In the genomic region with DNA sequence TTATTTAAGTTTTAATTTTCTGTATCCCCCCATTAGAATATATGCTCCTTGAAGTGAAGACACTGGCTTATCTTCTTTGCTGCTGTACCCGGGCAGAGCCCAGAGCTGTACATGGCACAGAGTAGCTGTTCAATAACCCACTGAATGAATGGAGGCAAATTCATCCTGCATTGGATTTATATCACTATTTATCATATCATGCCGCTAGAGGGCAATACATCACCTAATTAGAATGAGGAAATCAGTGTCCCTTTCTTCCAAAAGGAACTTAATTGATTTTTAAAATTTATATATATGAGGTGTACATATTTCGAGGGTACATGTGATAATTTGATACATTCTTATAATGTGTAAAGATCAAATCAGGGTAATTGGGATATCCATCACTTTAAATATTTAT, we compare ENCODE assay signal across 8 cellular contexts.
A peak's percentile ranks its signal among the peaks of the same experiment; 100 is the strongest.
DNase-seq lines count a peak whose midpoint lies in the region; ATAC-seq, FAIRE-seq and TF ChIP-seq lines count a peak whose summit lies in the region.

No MANE protein-coding gene starts in this region.

- ATAC-seq in HG03025 (IDR thresholded peaks at IDR 0.05; ENCODE audit: low FRiP score, unreplicated experiment), result no peak
- no peak for ATAC-seq in GM21825 (IDR thresholded peaks at IDR 0.05; ENCODE audit: unreplicated experiment)

- H3K9me3 Mint-ChIP-seq in glutamatergic neuron (ENCODE audit: unreplicated experiment), result no peaks in the 10 kb centered on the region
- no peaks in the 10 kb centered on the region for H3K9me3 Mint-ChIP-seq in type B pancreatic cell

- H3K36me3 Mint-ChIP-seq in glutamatergic neuron (ENCODE audit: unreplicated experiment) (no peaks in the 10 kb centered on the region), type B pancreatic cell (no peaks in the 10 kb centered on the region)

- H3K27me3 Mint-ChIP-seq in glutamatergic neuron (ENCODE audit: unreplicated experiment) (no peaks in the 10 kb centered on the region), type B pancreatic cell (peaks cover 28% of the 10 kb centered on the region)

- H3K4me3 Mint-ChIP-seq in glutamatergic neuron (ENCODE audit: unreplicated experiment) (no peak overlapping the region), type B pancreatic cell (no peak overlapping the region)

- peaks cover 7% of the 10 kb centered on the region for H3K4me1 Mint-ChIP-seq in glutamatergic neuron (ENCODE audit: low read depth, unreplicated experiment)
- peaks cover 5% of the 10 kb centered on the region for H3K4me1 Mint-ChIP-seq in type B pancreatic cell (ENCODE audit: unreplicated experiment)

- TF ChIP-seq POLR2A in GM12892 (IDR thresholded peaks at IDR 0.05; ENCODE audit: low read depth, low read length), result no peak

- FAIRE-seq in GM12892 (lab: Jason Lieb, UNC), result no peak

- TF ChIP-seq CTCF in glutamatergic neuron (IDR thresholded peaks at IDR 0.05; ENCODE audit: partially characterized antibody, unreplicated experiment), result peak; percentile 79
- TF ChIP-seq CTCF in type B pancreatic cell (conservative IDR thresholded peaks at IDR 0.05), result peak; percentile 78

- no peak overlapping the region for H3K27ac Mint-ChIP-seq in glutamatergic neuron (ENCODE audit: unreplicated experiment)
- no peak overlapping the region for H3K27ac Mint-ChIP-seq in type B pancreatic cell

- DNase-seq in EH (ENCODE audit: low read depth) (peak; percentile 34), NCI-H1048 (lab: John Stamatoyannopoulos, UW) (peak; percentile 18), SW480 (ENCODE audit: low spot score) (peak; percentile 45), glutamatergic neuron (no peak), type B pancreatic cell (ENCODE audit: extremely low spot score, unreplicated experiment) (no peak), GM12892 (ENCODE audit: insufficient read length) (no peak)

Comparison
In these comparisons a context has a peak if more than half of its experiments do, and no peak if none do; other contexts are left out.
1. DNase-seq: peak in EH (single experiment), NCI-H1048 (single experiment) and SW480 (single experiment); none in glutamatergic neuron (single experiment), type B pancreatic cell (single experiment) and GM12892 (single experiment).